8 cellular contexts compared by ENCODE assay signal in the genomic region with DNA sequence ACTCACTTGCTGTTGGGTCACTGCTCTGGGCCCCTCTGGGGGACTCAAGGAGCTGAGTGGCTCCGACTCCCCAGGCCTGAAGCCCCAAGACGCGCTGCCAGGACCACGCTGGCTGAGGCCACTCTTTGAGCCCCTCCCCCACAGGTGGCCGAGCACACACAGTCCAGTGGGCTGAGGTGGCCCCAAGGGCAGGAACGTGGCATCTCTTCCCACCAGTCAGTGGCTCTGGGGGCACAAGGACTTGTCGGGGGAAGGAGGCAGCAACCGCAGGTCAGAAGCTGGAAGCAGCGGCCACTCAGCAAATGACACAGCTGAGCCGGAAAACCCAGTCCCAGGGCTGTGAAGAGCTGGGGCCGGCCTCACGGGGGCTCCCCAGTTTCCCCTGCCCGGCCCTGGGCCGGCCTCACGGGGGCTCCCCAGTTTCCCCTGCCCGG. TPM values are rescaled to one million over a fixed set of nuclear protein-coding genes. Genes with fewer than 3 reads are reported as not detected.
A peak's percentile ranks its signal among the peaks of the same experiment; 100 is the strongest.
DNase-seq lines count a peak whose midpoint lies in the region; ATAC-seq and TF ChIP-seq lines count a peak whose summit lies in the region.

No MANE protein-coding gene starts in this region.

- H3K27me3 Mint-ChIP-seq in activated T-cell treated with anti-CD3 and anti-CD28 coated beads, Interleukin-2, amount 50 U/mL, for 4 hours (ENCODE audit: low read depth): no peaks in the 10 kb centered on the region
- H3K27me3 Mint-ChIP-seq in natural killer cell treated with Interleukin-12 subunit alpha and Interleukin-12 subunit beta and Interleukin-15 and Interleukin-18, amount 100 ng/mL, for 72 hours: no peaks in the 10 kb centered on the region

- peak; percentile 18 to 24 for ATAC-seq in activated T-cell treated with anti-CD3 and anti-CD28 coated beads, Interleukin-2, amount 50 U/mL, for 4 hours
- peak; percentile 61 for ATAC-seq in HG03460 (IDR thresholded peaks at IDR 0.05; ENCODE audit: unreplicated experiment)
- ATAC-seq in natural killer cell treated with Interleukin-12 subunit alpha and Interleukin-12 subunit beta and Interleukin-15 and Interleukin-18, amount 100 ng/mL, for 72 hours: peak; percentile 80 to 84

- H3K27ac ChIP-seq in colonic mucosa (no peak overlapping the region), Karpas-422 (ENCODE audit: low read length) (no peak overlapping the region)

- H3K79me2 ChIP-seq in Karpas-422 (ENCODE audit: low read length): no peaks in the 10 kb centered on the region

- no peaks in the 10 kb centered on the region for H4K20me1 ChIP-seq in Karpas-422 (ENCODE audit: insufficient read depth, low read depth, low read length)

- no peaks in the 10 kb centered on the region for H3K9me2 ChIP-seq in Karpas-422 (replicated peaks; ENCODE audit: insufficient read depth, low read length)

- peak overlapping the region; percentile 70 to 81 for H3K9ac ChIP-seq in colonic mucosa (ENCODE audit: low read depth in 2 of 2, low read length in 2 of 2)
- no peak overlapping the region for H3K9ac ChIP-seq in Karpas-422 (ENCODE audit: low read length)

- H3K4me1 Mint-ChIP-seq in activated T-cell treated with anti-CD3 and anti-CD28 coated beads, Interleukin-2, amount 50 U/mL, for 4 hours (ENCODE audit: low read depth): peaks cover 7% of the 10 kb centered on the region
- peaks cover 14 to 16% of the 10 kb centered on the region in 2 donors for H3K4me1 Mint-ChIP-seq in natural killer cell treated with Interleukin-12 subunit alpha and Interleukin-12 subunit beta and Interleukin-15 and Interleukin-18, amount 100 ng/mL, for 72 hours (ENCODE audit: low read depth in 2 of 2)

- no peaks in the 10 kb centered on the region for H3K36me3 ChIP-seq in colonic mucosa
- no peaks in the 10 kb centered on the region for H3K36me3 ChIP-seq in Karpas-422 (ENCODE audit: insufficient read depth, low read length)

- H3K9me3 ChIP-seq in colonic mucosa (no peaks in the 10 kb centered on the region), Karpas-422 (ENCODE audit: low read length) (no peaks in the 10 kb centered on the region)

- H3K4me3 Mint-ChIP-seq in activated T-cell treated with anti-CD3 and anti-CD28 coated beads, Interleukin-2, amount 50 U/mL, for 4 hours: peak overlapping the region; percentile 58
- H3K4me3 Mint-ChIP-seq in natural killer cell treated with Interleukin-12 subunit alpha and Interleukin-12 subunit beta and Interleukin-15 and Interleukin-18, amount 100 ng/mL, for 72 hours: peak overlapping the region; percentile 82

- DNase-seq in activated T-cell treated with anti-CD3 and anti-CD28 coated beads, Interleukin-2, amount 50 U/mL, for 4 hours: no peak
- DNase-seq in activated T-cell treated with anti-CD3 and anti-CD28 coated beads for 4 hours: no peak
- no peak for DNase-seq in colonic mucosa
- DNase-seq in natural killer cell treated with Interleukin-12 subunit alpha and Interleukin-12 subunit beta and Interleukin-15 and Interleukin-18, amount 100 ng/mL, for 72 hours (ENCODE audit: low spot score): peak; percentile 80
- DNase-seq in NCI-H1105 (lab: John Stamatoyannopoulos, UW): no peak
- no peak for DNase-seq in Karpas-422
- no peak for DNase-seq in DMS79 (lab: John Stamatoyannopoulos, UW)

- H3K4me3 ChIP-seq in colonic mucosa (peak overlapping the region; percentile 30), Karpas-422 (ENCODE audit: low read length) (no peak overlapping the region)

- H3K27me3 ChIP-seq in colonic mucosa: no peaks in the 10 kb centered on the region
- no peaks in the 10 kb centered on the region for H3K27me3 ChIP-seq in Karpas-422 (ENCODE audit: low read length)

- H3K4me1 ChIP-seq in colonic mucosa: peaks cover 8% of the 10 kb centered on the region
- H3K4me1 ChIP-seq in Karpas-422 (ENCODE audit: low read length): peaks cover 4% of the 10 kb centered on the region

- no peak for TF ChIP-seq CTCF in colonic mucosa (IDR thresholded peaks at IDR 0.05)

- no peaks in the 10 kb centered on the region for H3K36me3 Mint-ChIP-seq in activated T-cell treated with anti-CD3 and anti-CD28 coated beads, Interleukin-2, amount 50 U/mL, for 4 hours (ENCODE audit: insufficient read depth)
- H3K36me3 Mint-ChIP-seq in natural killer cell treated with Interleukin-12 subunit alpha and Interleukin-12 subunit beta and Interleukin-15 and Interleukin-18, amount 100 ng/mL, for 72 hours: no peaks in the 10 kb centered on the region

- H3K9me3 Mint-ChIP-seq in activated T-cell treated with anti-CD3 and anti-CD28 coated beads, Interleukin-2, amount 50 U/mL, for 4 hours: no peaks in the 10 kb centered on the region
- no peaks in the 10 kb centered on the region for H3K9me3 Mint-ChIP-seq in natural killer cell treated with Interleukin-12 subunit alpha and Interleukin-12 subunit beta and Interleukin-15 and Interleukin-18, amount 100 ng/mL, for 72 hours

- H2AFZ ChIP-seq in Karpas-422 (ENCODE audit: low read length): no peak overlapping the region

- no peak overlapping the region for H3K4me2 ChIP-seq in Karpas-422 (ENCODE audit: low read depth, low read length, poor library complexity, severe bottlenecking)

- peak overlapping the region in 1 of 2 donors; percentile 77 for H3K27ac Mint-ChIP-seq in natural killer cell treated with Interleukin-12 subunit alpha and Interleukin-12 subunit beta and Interleukin-15 and Interleukin-18, amount 100 ng/mL, for 72 hours

- intact Hi-C loops in colonic mucosa (cut with DNase I): no loop called here

RNA-seq across cellular contexts. Expression of gene GRIFIN, which starts 24.1 kb away (rescaled TPM):
- total RNA-seq in activated T-cell treated with anti-CD3 and anti-CD28 coated beads, Interleukin-2, amount 50 U/mL, for 4 hours: not detected
- total RNA-seq in colonic mucosa: not detected
- total RNA-seq in natural killer cell treated with Interleukin-12 subunit alpha and Interleukin-12 subunit beta and Interleukin-15 and Interleukin-18, amount 100 ng/mL, for 72 hours: not detected
- not detected in 2 replicates for total RNA-seq in Karpas-422 (2014; rRNA removed; shearing (Covaris generic); ENCODE audit: low replicate concordance)

RNA-seq across cellular contexts. Expression of gene CHST12, which starts 48.7 kb away (rescaled TPM):
- 1 to 10 TPM; 4.9 to 6.5 (median 5.9) TPM for total RNA-seq in activated T-cell treated with anti-CD3 and anti-CD28 coated beads, Interleukin-2, amount 50 U/mL, for 4 hours
- 1 to 10 TPM; 8.7 to 8.8 TPM for total RNA-seq in colonic mucosa
- 10 to 100 TPM; 29.6 to 31.7 TPM for total RNA-seq in natural killer cell treated with Interleukin-12 subunit alpha and Interleukin-12 subunit beta and Interleukin-15 and Interleukin-18, amount 100 ng/mL, for 72 hours
- 0.82 and 5.0 TPM in 2 replicates for total RNA-seq in Karpas-422 (2014; rRNA removed; shearing (Covaris generic); ENCODE audit: low replicate concordance)

Comparison
In these comparisons a context has a peak if more than half of its experiments do, and no peak if none do; other contexts are left out.
1. ATAC-seq: peak in every context shown above with its lines; median percentile 82 in natural killer cell treated with Interleukin-12 subunit alpha and Interleukin-12 subunit beta and Interleukin-15 and Interleukin-18, amount 100 ng/mL, for 72 hours; 61 in HG03460; 21 in activated T-cell treated with anti-CD3 and anti-CD28 coated beads, Interleukin-2, amount 50 U/mL, for 4 hours.